In the genomic region with DNA sequence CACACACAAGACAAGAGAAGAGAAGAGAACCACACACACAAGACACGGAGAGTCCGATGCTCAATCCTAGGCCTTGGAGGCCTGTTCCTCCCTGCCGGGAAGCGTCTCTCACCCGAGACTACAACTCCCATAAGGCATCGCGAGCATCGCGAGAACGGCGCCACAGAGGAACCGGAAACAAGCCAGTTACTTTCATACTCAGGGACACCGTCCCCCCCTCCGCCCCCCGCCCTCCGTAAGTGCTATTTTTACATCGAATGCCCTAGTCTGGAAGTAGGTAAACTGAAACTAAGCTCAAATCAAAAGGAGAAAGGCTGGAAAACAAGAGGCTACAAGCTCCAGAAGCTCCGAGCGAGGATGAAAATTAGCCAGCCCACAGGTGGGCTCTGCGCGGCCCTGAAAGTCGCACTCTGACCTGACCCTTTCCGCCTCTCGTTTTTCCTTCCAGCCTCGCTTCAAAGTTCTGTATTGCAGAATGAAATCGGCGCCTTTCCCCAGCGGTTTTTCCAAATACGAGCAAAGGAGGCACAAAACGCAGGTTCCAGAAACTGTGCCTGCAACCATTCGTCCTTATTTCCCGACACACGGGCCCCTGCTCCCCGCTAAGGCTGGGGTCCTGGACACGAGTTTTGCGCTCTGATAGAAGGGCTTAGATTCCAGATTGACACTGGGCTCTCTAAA, we compare ENCODE assay signal across 8 cellular contexts. TPM values are rescaled to one million over a fixed set of nuclear protein-coding genes. Genes with fewer than 3 reads are reported as not detected.
A peak's percentile ranks its signal among the peaks of the same experiment; 100 is the strongest.
DNase-seq lines count a peak whose midpoint lies in the region; ATAC-seq and TF ChIP-seq lines count a peak whose summit lies in the region.

No MANE protein-coding gene starts in this region.

- no peaks in the 10 kb centered on the region for H3K27me3 Mint-ChIP-seq in nephron (ENCODE audit: low read depth)

- peak overlapping the region; percentile 88 to 94 (median 93) for H3K4me3 Mint-ChIP-seq in nephron

- no peaks in the 10 kb centered on the region for H3K36me3 Mint-ChIP-seq in nephron (ENCODE audit: low read depth)

- H3K4me1 Mint-ChIP-seq in nephron, result peaks cover 6% of the 10 kb centered on the region

- TF ChIP-seq CTCF in LNCaP clone FGC (IDR thresholded peaks at IDR 0.05; ENCODE audit: control insufficient read depth, extremely low read depth, insufficient read depth), result no peak
- no peak for TF ChIP-seq CTCF in nephron (IDR thresholded peaks at IDR 0.05; ENCODE audit: unreplicated experiment in 3 of 3)

- H3K27ac Mint-ChIP-seq in nephron, result peak overlapping the region; percentile 97 to 98 (median 97)

- DNase-seq in EL (peak; percentile 93), H4 (ENCODE audit: low spot score) (peak; percentile 95), LNCaP clone FGC (ENCODE audit: low read depth) (peak; percentile 78), RPMI8226 (peak; percentile 90), fibroblast of the conjunctiva (ENCODE audit: low read depth) (peak; percentile 92)
- peak; percentile 85 for DNase-seq in activated T-helper 9 cell treated with anti-CD3 and anti-CD28 coated beads, Interleukin-2, amount 50 U/mL, for 16 hours (ENCODE audit: low read depth)
- DNase-seq in stimulated activated naive CD8-positive, alpha-beta T cell treated with anti-CD3 and anti-CD28 coated beads, Interleukin-15, Interleukin-2, amounts not matched to agents 100 U/mL and 50 U/mL, for 24 hours, result peak; percentile 93

- no peaks in the 10 kb centered on the region for H3K9me3 Mint-ChIP-seq in nephron

- peak; percentile 99 for ATAC-seq in stimulated activated naive CD8-positive, alpha-beta T cell treated with anti-CD3 and anti-CD28 coated beads, Interleukin-15, Interleukin-2, amounts not matched to agents 100 U/mL and 50 U/mL, for 24 hours

- peak overlapping the region; percentile 84 for H3K4me3 ChIP-seq in LNCaP clone FGC (ENCODE audit: low read depth, low read length)

RNA-seq across cellular contexts. Expression of gene DNAJC12, which starts 11.5 kb away (rescaled TPM):
- 18.2 and 20.0 TPM in 2 replicates for total RNA-seq in H4 (2014; rRNA removed; shearing (Covaris generic))

RNA-seq across cellular contexts. Expression of gene SIRT1, which starts 35.0 kb away (rescaled TPM):
- 10.8 and 14.0 TPM in 2 replicates for total RNA-seq in H4 (2014; rRNA removed; shearing (Covaris generic))

Comparison
In these comparisons a context has a peak if more than half of its experiments do, and no peak if none do; other contexts are left out.
1. Peak in every context shown above with its lines: DNase-seq, ATAC-seq and H3K4me3 ChIP-seq.